In the genomic region with DNA sequence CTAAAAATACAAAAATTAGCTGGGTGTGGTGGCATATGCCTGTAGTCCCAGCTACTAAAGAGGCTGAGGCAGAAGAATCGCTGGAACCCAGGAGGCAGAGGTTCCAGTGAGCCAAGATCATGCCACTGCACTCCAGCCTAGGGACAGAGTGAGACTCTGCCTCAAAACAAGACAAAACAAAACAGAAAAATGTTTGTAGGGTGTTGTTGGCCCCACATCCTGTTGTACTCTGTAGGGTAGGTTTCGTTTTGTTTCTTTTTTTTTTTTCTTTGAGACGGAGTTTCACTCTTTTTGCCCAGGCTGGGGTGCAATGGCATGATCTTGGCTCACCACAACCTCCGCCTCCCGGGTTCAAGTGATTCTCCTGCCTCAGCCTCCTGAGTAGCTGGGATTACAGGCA, we compare ENCODE assay signal across 1 cellular context.
TF ChIP-seq lines count a peak whose summit lies in the region.

No MANE protein-coding gene starts in this region.

TF ChIP-seq in GM12878, 131 proteins besides CTCF, POLR2A, EP300 and RAD21 (continued from another document):
- TF ChIP-seq, protein P1, sequence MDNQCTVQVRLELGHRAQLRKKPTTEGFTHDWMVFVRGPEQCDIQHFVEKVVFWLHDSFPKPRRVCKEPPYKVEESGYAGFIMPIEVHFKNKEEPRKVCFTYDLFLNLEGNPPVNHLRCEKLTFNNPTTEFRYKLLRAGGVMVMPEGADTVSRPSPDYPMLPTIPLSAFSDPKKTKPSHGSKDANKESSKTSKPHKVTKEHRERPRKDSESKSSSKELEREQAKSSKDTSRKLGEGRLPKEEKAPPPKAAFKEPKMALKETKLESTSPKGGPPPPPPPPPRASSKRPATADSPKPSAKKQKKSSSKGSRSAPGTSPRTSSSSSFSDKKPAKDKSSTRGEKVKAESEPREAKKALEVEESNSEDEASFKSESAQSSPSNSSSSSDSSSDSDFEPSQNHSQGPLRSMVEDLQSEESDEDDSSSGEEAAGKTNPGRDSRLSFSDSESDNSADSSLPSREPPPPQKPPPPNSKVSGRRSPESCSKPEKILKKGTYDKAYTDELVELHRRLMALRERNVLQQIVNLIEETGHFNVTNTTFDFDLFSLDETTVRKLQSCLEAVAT (IDR thresholded peaks at IDR 0.05): peak; percentile 29; the same call in 1 of the 2 replicates
